34 cellular contexts compared by ENCODE assay signal in the genomic region with DNA sequence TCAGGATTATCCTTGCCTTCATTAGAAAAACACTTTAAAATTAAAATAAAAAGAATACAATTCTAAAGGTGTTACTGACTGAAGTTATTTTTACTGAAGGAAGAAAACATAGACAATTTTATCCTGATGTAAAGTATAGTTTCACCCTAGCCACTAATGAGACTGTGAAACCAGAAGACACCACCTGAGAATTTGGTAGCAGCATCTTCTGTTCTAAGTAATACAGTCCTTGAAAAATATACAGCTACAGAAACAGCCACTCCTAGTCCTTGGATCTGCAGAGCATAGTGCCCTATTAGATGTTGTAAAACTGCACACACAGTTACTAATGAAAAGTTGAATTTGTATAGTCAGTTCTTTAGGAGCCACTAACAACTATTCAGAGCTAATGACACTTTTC.
"Had no signal": no experiment of that assay in that cellular context is flagged by ENCODE, and none has a peak within 500 bp of the region (broad histone marks: within the 10 kb centered on the region; RNA-seq: fewer than 3 reads in every experiment).

No MANE protein-coding gene starts in this region.

- H3K4me3 ChIP-seq: adrenal gland, body of pancreas, breast epithelium had no signal

- H3K27ac ChIP-seq: adrenal gland, body of pancreas, brain microvascular endothelial cell, breast epithelium, VCaP had no signal

- H3K27me3 ChIP-seq: adrenal gland, body of pancreas, brain microvascular endothelial cell, breast epithelium had no signal

- H3K4me1 Mint-ChIP-seq: activated B cell treated with CpG ODN at 0.5 μM for 24 hours; activated CD4-positive, alpha-beta T cell treated with anti-CD3 and anti-CD28 coated beads, Interleukin-2, amount 10 ng/mL, durations not matched to agents 24 days and 14 days; activated naive CD8-positive, alpha-beta T cell treated with anti-CD3 and anti-CD28 coated beads for 36 hours; activated T-helper 17 cell treated with anti-CD3 and anti-CD28 coated beads, Interleukin-2, amount 50 U/mL, for 72 hours had no signal

- H3K4me1 ChIP-seq: adrenal gland, body of pancreas, breast epithelium had no signal

- H3K9me3 ChIP-seq: adrenal gland, body of pancreas, breast epithelium had no signal

- H3K27ac Mint-ChIP-seq: activated B cell treated with CpG ODN at 0.5 μM for 24 hours; activated CD4-positive, alpha-beta memory T cell treated with anti-CD3 and anti-CD28 coated beads for 36 hours; activated CD4-positive, alpha-beta T cell treated with anti-CD3 and anti-CD28 coated beads, Interleukin-2, amount 10 ng/mL, durations not matched to agents 24 days and 14 days; activated CD8-positive, alpha-beta T cell treated with anti-CD3 and anti-CD28 coated beads for 36 hours; activated naive CD4-positive, alpha-beta T cell treated with anti-CD3 and anti-CD28 coated beads for 36 hours; activated naive CD4-positive, alpha-beta T cell treated with anti-CD3 and anti-CD28 coated beads, Interleukin-2, amount 50 U/mL, for 72 hours; activated naive CD8-positive, alpha-beta T cell treated with anti-CD3 and anti-CD28 coated beads for 36 hours; activated T-cell treated with anti-CD3 and anti-CD28 coated beads, Interleukin-2, amount 50 U/mL, for 72 hours; activated T-helper 1 cell treated with anti-CD3 and anti-CD28 coated beads, Interleukin-12 subunit alpha, Interleukin-12 subunit beta, Interleukin-2, Interleukin-4 antibody, amounts not matched to agents 30 ng/mL and 10 ng/mL and 1 ng/mL, durations not matched to agents 14 hours and 24 hours and 36 hours; activated T-helper 17 cell treated with anti-CD3 and anti-CD28 coated beads, Interleukin-2, amount 50 U/mL, for 72 hours; T-helper 1 cell treated with Interleukin-12 subunit alpha and Interleukin-12 subunit beta and Interleukin-4 antibody, amounts not matched to agents 30 μg/mL and 1 μg/mL, for 36 hours; T-helper 2 cell treated with Interferon-gamma antibody and Interleukin-4, amounts not matched to agents 5 μg/mL and 100 μg/mL, for 36 hours had no signal

- H3K36me3 ChIP-seq: adrenal gland, brain microvascular endothelial cell, breast epithelium had no signal

- H3K36me3 Mint-ChIP-seq: activated CD4-positive, alpha-beta memory T cell treated with anti-CD3 and anti-CD28 coated beads for 36 hours; activated naive CD4-positive, alpha-beta T cell treated with anti-CD3 and anti-CD28 coated beads, Interleukin-2, amount 50 U/mL, for 72 hours; activated naive CD8-positive, alpha-beta T cell treated with anti-CD3 and anti-CD28 coated beads for 36 hours had no signal

- H3K4me3 Mint-ChIP-seq: activated B cell treated with CpG ODN at 0.5 μM for 24 hours; activated CD4-positive, alpha-beta memory T cell treated with anti-CD3 and anti-CD28 coated beads for 36 hours; activated CD4-positive, alpha-beta T cell treated with anti-CD3 and anti-CD28 coated beads, Interleukin-2, amount 10 ng/mL, durations not matched to agents 24 days and 14 days; activated CD8-positive, alpha-beta T cell treated with anti-CD3 and anti-CD28 coated beads for 36 hours; activated naive CD4-positive, alpha-beta T cell treated with anti-CD3 and anti-CD28 coated beads for 36 hours; activated naive CD8-positive, alpha-beta T cell treated with anti-CD3 and anti-CD28 coated beads for 36 hours; activated T-cell treated with anti-CD3 and anti-CD28 coated beads, Interleukin-2, amount 50 U/mL, for 4 hours; activated T-cell treated with anti-CD3 and anti-CD28 coated beads, Interleukin-2, amount 50 U/mL, for 72 hours; activated T-helper 1 cell treated with anti-CD3 and anti-CD28 coated beads, Interleukin-12 subunit alpha, Interleukin-12 subunit beta, Interleukin-2, Interleukin-4 antibody, amounts not matched to agents 30 ng/mL and 10 ng/mL and 1 ng/mL, durations not matched to agents 14 hours and 24 hours and 36 hours; activated T-helper 17 cell treated with anti-CD3 and anti-CD28 coated beads, Interleukin-2, amount 50 U/mL, for 72 hours; T-helper 1 cell treated with Interleukin-12 subunit alpha and Interleukin-12 subunit beta and Interleukin-4 antibody, amounts not matched to agents 30 μg/mL and 1 μg/mL, for 36 hours; T-helper 2 cell treated with Interferon-gamma antibody and Interleukin-4, amounts not matched to agents 5 μg/mL and 100 μg/mL, for 36 hours had no signal

- ATAC-seq: activated CD8-positive, alpha-beta T cell treated with anti-CD3 and anti-CD28 coated beads for 36 hours; activated naive CD4-positive, alpha-beta T cell treated with anti-CD3 and anti-CD28 coated beads, Interleukin-2, amount 50 U/mL, for 72 hours; activated T-cell treated with anti-CD3 and anti-CD28 coated beads, Interleukin-2, amount 50 U/mL, for 4 hours; activated T-cell treated with anti-CD3 and anti-CD28 coated beads, Interleukin-2, amount 50 U/mL, for 72 hours; activated T-helper 17 cell treated with anti-CD3 and anti-CD28 coated beads, Interleukin-2, amount 50 U/mL, for 72 hours; body of pancreas had no signal

- H3K27me3 Mint-ChIP-seq: activated B cell treated with CpG ODN at 0.5 μM for 24 hours; activated CD4-positive, alpha-beta memory T cell treated with anti-CD3 and anti-CD28 coated beads for 36 hours; activated CD4-positive, alpha-beta T cell treated with anti-CD3 and anti-CD28 coated beads, Interleukin-2, amount 10 ng/mL, durations not matched to agents 24 days and 14 days; activated CD8-positive, alpha-beta T cell treated with anti-CD3 and anti-CD28 coated beads for 36 hours; activated naive CD8-positive, alpha-beta T cell treated with anti-CD3 and anti-CD28 coated beads for 36 hours; activated T-helper 17 cell treated with anti-CD3 and anti-CD28 coated beads, Interleukin-2, amount 50 U/mL, for 72 hours had no signal

- H3K9me3 Mint-ChIP-seq: activated B cell treated with CpG ODN at 0.5 μM for 24 hours; activated CD4-positive, alpha-beta T cell treated with anti-CD3 and anti-CD28 coated beads, Interleukin-2, amount 10 ng/mL, durations not matched to agents 24 days and 14 days; activated naive CD8-positive, alpha-beta T cell treated with anti-CD3 and anti-CD28 coated beads for 36 hours; activated T-helper 1 cell treated with anti-CD3 and anti-CD28 coated beads, Interleukin-12 subunit alpha, Interleukin-12 subunit beta, Interleukin-2, Interleukin-4 antibody, amounts not matched to agents 30 ng/mL and 10 ng/mL and 1 ng/mL, durations not matched to agents 14 hours and 24 hours and 36 hours; T-helper 1 cell treated with Interleukin-12 subunit alpha and Interleukin-12 subunit beta and Interleukin-4 antibody, amounts not matched to agents 30 μg/mL and 1 μg/mL, for 36 hours; T-helper 2 cell treated with Interferon-gamma antibody and Interleukin-4, amounts not matched to agents 5 μg/mL and 100 μg/mL, for 36 hours had no signal

- DNase-seq: activated B cell treated with CpG ODN at 0.5 μM for 24 hours; activated CD4-positive, alpha-beta memory T cell treated with anti-CD3 and anti-CD28 coated beads for 36 hours; activated CD4-positive, alpha-beta T cell treated with anti-CD3 and anti-CD28 coated beads for 4 hours; activated CD4-positive, alpha-beta T cell treated with anti-CD3 and anti-CD28 coated beads, Interleukin-2, amount 10 ng/mL, durations not matched to agents 24 days and 14 days; activated CD4-positive, alpha-beta T cell treated with anti-CD3 and anti-CD28 coated beads, Interleukin-2, amount 50 U/mL, for 1 hour; activated CD4-positive, alpha-beta T cell treated with anti-CD3 and anti-CD28 coated beads, Interleukin-2, amount 50 U/mL, for 4 hours; activated CD4-positive, CD25-positive, alpha-beta regulatory T cell treated with anti-CD3 and anti-CD28 coated beads, Interleukin-2, amount 50 U/mL, for 72 hours; activated CD8-positive, alpha-beta memory T cell treated with anti-CD3 and anti-CD28 coated beads, Interleukin-2, amount 50 U/mL, for 4 hours; activated CD8-positive, alpha-beta T cell treated with anti-CD3 and anti-CD28 coated beads for 36 hours; activated effector memory CD4-positive, alpha-beta T cell treated with anti-CD3 and anti-CD28 coated beads, Interleukin-2, amount 50 U/mL, for 16 hours; activated gamma-delta T cell treated with Interleukin-2 at 50 U/mL for 16 hours; activated naive CD4-positive, alpha-beta T cell; activated naive CD4-positive, alpha-beta T cell treated with anti-CD3 and anti-CD28 coated beads for 36 hours; activated naive CD4-positive, alpha-beta T cell treated with anti-CD3 and anti-CD28 coated beads, Interleukin-2, amount 50 U/mL, for 16 hours; activated naive CD8-positive, alpha-beta T cell treated with anti-CD3 and anti-CD28 coated beads for 36 hours; activated T-cell treated with anti-CD3 and anti-CD28 coated beads for 4 hours; activated T-cell treated with anti-CD3 and anti-CD28 coated beads, Interleukin-2, amount 50 U/mL, for 1 hour; activated T-cell treated with anti-CD3 and anti-CD28 coated beads, Interleukin-2, amount 50 U/mL, for 4 hours; activated T-cell treated with anti-CD3 and anti-CD28 coated beads, Interleukin-2, amount 50 U/mL, for 72 hours; adrenal gland; amniotic stem cell; aorta; body of pancreas; brain microvascular endothelial cell; central memory CD4-positive, alpha-beta T cell; T-helper 2 cell; T-helper 9 cell had no signal
